Comparison of ENCODE assay signal across 9 cellular contexts in genomic region chr14:32252030-32252670, GRCh38. TPM values are rescaled to one million over a fixed set of nuclear protein-coding genes. Genes with fewer than 3 reads are reported as not detected.
DNase-seq lines count a peak whose midpoint lies in the region; ATAC-seq, FAIRE-seq and TF ChIP-seq lines count a peak whose summit lies in the region.
"Had no signal": no experiment of that assay in that cellular context is flagged by ENCODE, and none has a peak within 500 bp of the region (broad histone marks: within the 10 kb centered on the region; RNA-seq: fewer than 3 reads in every experiment).

No MANE protein-coding gene starts in this region.

- DNase-seq in GM03348 (ENCODE audit: low spot score) (peak; percentile 81), H9 (peak; percentile 56), Panc1 (ENCODE audit: low read depth, low spot score) (peak; percentile 51), glomerular visceral epithelial cell (ENCODE audit: extremely low spot score) (peak; percentile 75), pancreas (peak in 3 of 6 donors; percentile 44 to 71 (median 45)), posterior vena cava (ENCODE audit: low spot score) (no peak)
- DNase-seq in activated naive CD4-positive, alpha-beta T cell treated with anti-CD3 and anti-CD28 coated beads, Interleukin-2, amount 50 U/mL, for 16 hours: peak; percentile 26

- H3T11ph ChIP-seq in H9 (ENCODE audit: low read length): no peak overlapping the region

- H3K9me3 ChIP-seq in H9 (ENCODE audit: control insufficient read depth, low read depth, low read length): no peaks in the 10 kb centered on the region
- no peaks in the 10 kb centered on the region for H3K9me3 ChIP-seq in Loucy (ENCODE audit: insufficient read depth, low read depth, low read length)
- no peaks in the 10 kb centered on the region for H3K9me3 ChIP-seq in Panc1 (ENCODE audit: control insufficient read depth, insufficient read depth, low read depth, low read length)
- H3K9me3 ChIP-seq in pancreas: no peaks in the 10 kb centered on the region

- H3K9ac ChIP-seq in H9 (ENCODE audit: extremely low read depth, insufficient read length, low read length): no peak overlapping the region
- no peak overlapping the region for H3K9ac ChIP-seq in Loucy (ENCODE audit: low read depth, low read length, poor library complexity, severe bottlenecking)

- no peak overlapping the region for H2BK15ac ChIP-seq in H9 (ENCODE audit: low read depth, low read length)

- H4K8ac ChIP-seq in H9 (replicated peaks; ENCODE audit: insufficient read length, low read depth, low read length): no peak overlapping the region

- no peak overlapping the region for H3K56ac ChIP-seq in H9 (ENCODE audit: insufficient read length, low read depth, low read length)

- H4K5ac ChIP-seq in H9 (ENCODE audit: insufficient read length, low read depth, low read length): no peak overlapping the region

- intact Hi-C loops in Panc1 (cut with micrococcal nuclease; ENCODE audit: unreplicated experiment) (loop anchor here (1.0 to 5.0 kb wide), 2 partner anchors 179 to 325 kb away; no protein-coding TSS in a partner anchor), pancreas (cut with DNase I) (no loop called here), posterior vena cava (cut with DNase I) (loop anchor here (5.0 to 10.0 kb wide), 5 partner anchors 175 to 857 kb away; partner anchors contain the start of gene ARHGAP5 (in 1 of the 2))

- no peaks in the 10 kb centered on the region for H3K23me2 ChIP-seq in H9 (ENCODE audit: insufficient read length, low read depth, low read length, poor library complexity, severe bottlenecking)

- no peak overlapping the region for H2BK20ac ChIP-seq in H9 (ENCODE audit: low read depth, low read length, poor library complexity, severe bottlenecking)

- in situ Hi-C loops in Panc1 (cut with HindIII; ENCODE audit: low pct_unique_long_range_greater_than_20kb, low sequenced_read_pairs): no loop called here

- no peak overlapping the region for H3K4me3 Mint-ChIP-seq in H9

- no peaks in the 10 kb centered on the region for H3K79me1 ChIP-seq in H9 (ENCODE audit: insufficient read depth, low read depth, low read length, poor library complexity, severe bottlenecking)

- H3K9me2 ChIP-seq in Loucy (replicated peaks; ENCODE audit: low read depth, low read length): no peaks in the 10 kb centered on the region

- H3K4ac ChIP-seq in H9 (ENCODE audit: low read depth, low read length): no peak overlapping the region

- no peak overlapping the region for H3K27ac Mint-ChIP-seq in H9

- ATAC-seq in Panc1 (peak; percentile 93), pancreas (peak; percentile 90 to 98 (median 94))

- H2AFZ ChIP-seq in H9 (ENCODE audit: low read length) (peak overlapping the region; percentile 95), Loucy (ENCODE audit: low read length) (peak overlapping the region; percentile 86)

- WGBS in H9 (ENCODE audit: extremely low coverage, insufficient read length, low lambda C conversion rate): no CpG with 5 or more reads among the region's 3 CpGs
- WGBS in pancreas, 2 donors: 53 to 55% methylated on average over 3 of the region's 3 CpGs

- no peak overlapping the region for H3K23ac ChIP-seq in H9 (ENCODE audit: insufficient read length, low read depth, low read length)

- H3K14ac ChIP-seq in H9 (ENCODE audit: insufficient read depth, low read length): no peak overlapping the region

- BruUV-seq in Panc1 (replicated peaks; lab: Mats Ljungman, UMichigan): no TSS peak

- H3K27ac ChIP-seq in H9 (ENCODE audit: insufficient read length, low read depth, low read length) (no peak overlapping the region), Panc1 (ENCODE audit: low read length) (no peak overlapping the region), pancreas (no peak overlapping the region)

- no peak overlapping the region for H3K4me3 ChIP-seq in Loucy (ENCODE audit: low read length, poor library complexity, severe bottlenecking)
- H3K4me3 ChIP-seq in Panc1 (ENCODE audit: low read depth in 2 of 2, low read length in 2 of 2): no peak overlapping the region
- no peak overlapping the region for H3K4me3 ChIP-seq in pancreas

- H3K9me3 Mint-ChIP-seq in H9: no peaks in the 10 kb centered on the region

- no peaks in the 10 kb centered on the region for H3K79me2 ChIP-seq in H9 (ENCODE audit: insufficient read depth, low read length)
- H3K79me2 ChIP-seq in Loucy (ENCODE audit: insufficient read depth, low read length): no peaks in the 10 kb centered on the region

- no peaks in the 10 kb centered on the region for H3K27me3 ChIP-seq in H9 (ENCODE audit: insufficient read depth, low read length)
- no peaks in the 10 kb centered on the region for H3K27me3 ChIP-seq in Loucy (ENCODE audit: insufficient read depth, low read length, poor library complexity, severe bottlenecking)
- H3K27me3 ChIP-seq in Panc1 (ENCODE audit: control insufficient read depth, insufficient read depth, low read length): no peaks in the 10 kb centered on the region
- no peaks in the 10 kb centered on the region for H3K27me3 ChIP-seq in pancreas

- peaks cover 1% of the 10 kb centered on the region; the same call in 1 of the 2 replicates for H3K27me3 Mint-ChIP-seq in H9 (ENCODE audit: low read depth)

- TF ChIP-seq CTCF in H9 (conservative IDR thresholded peaks at IDR 0.05): peak; percentile 89
- TF ChIP-seq CTCF in Loucy (conservative IDR thresholded peaks at IDR 0.05; ENCODE audit: low read length): peak; percentile 96
- TF ChIP-seq CTCF in Panc1 (IDR thresholded peaks at IDR 0.05): peak; percentile 84
- peak; percentile 44 to 78 (median 73) for TF ChIP-seq CTCF in pancreas (IDR thresholded peaks at IDR 0.05)

- POLR2A ChIA-PET in Panc1 (lab: Charles Lee): interaction anchor here (0.7 kb wide), 1 partner anchor 28 kb away, joined by 3 read pairs; no protein-coding TSS in a partner anchor

- no peaks in the 10 kb centered on the region for H3K36me3 Mint-ChIP-seq in H9 (ENCODE audit: insufficient read depth in 1 of 3, low read depth in 3 of 3)

- no peak overlapping the region for H2BK5ac ChIP-seq in H9 (ENCODE audit: insufficient read length, low read length)

- H3K4me2 ChIP-seq in H9 (ENCODE audit: insufficient read depth, insufficient read length, low read length): no peak overlapping the region
- no peak overlapping the region for H3K4me2 ChIP-seq in Loucy (ENCODE audit: low read depth, low read length, poor library complexity, severe bottlenecking)

- no peaks in the 10 kb centered on the region for H3F3A ChIP-seq in Loucy (ENCODE audit: low read depth)

- no peak overlapping the region for H2AK5ac ChIP-seq in H9 (ENCODE audit: insufficient read length, low read length)

- H3K4me1 ChIP-seq in H9 (ENCODE audit: insufficient read depth, low read length) (no peaks in the 10 kb centered on the region), Loucy (ENCODE audit: insufficient read depth, low read length, poor library complexity, severe bottlenecking) (peaks cover 3% of the 10 kb centered on the region), Panc1 (ENCODE audit: control insufficient read depth, insufficient read depth, low read length) (no peaks in the 10 kb centered on the region), pancreas (no peaks in the 10 kb centered on the region)

- H3K4me1 Mint-ChIP-seq in H9: peaks cover 0 to 6% of the 10 kb centered on the region in 2 experiments; a peak in 2 of 4 replicates

- H3K18ac ChIP-seq in H9 (ENCODE audit: insufficient read length, low read depth, low read length): no peak overlapping the region

- H2BK12ac ChIP-seq in H9 (ENCODE audit: insufficient read length, low read depth, low read length): no peak overlapping the region

- H4K91ac ChIP-seq in H9 (ENCODE audit: insufficient read length, low read depth, low read length): no peak overlapping the region

- no peak overlapping the region for H2BK120ac ChIP-seq in H9 (ENCODE audit: low read depth, low read length, poor library complexity, severe bottlenecking)

- no peak for FAIRE-seq in pancreas (lab: Jason Lieb, UNC)

- CTCF ChIA-PET in Panc1 (lab: Charles Lee): no interaction called here

- H4K20me1 ChIP-seq in H9 (ENCODE audit: control insufficient read depth, insufficient read depth, insufficient read length): no peaks in the 10 kb centered on the region
- no peaks in the 10 kb centered on the region for H4K20me1 ChIP-seq in Loucy (ENCODE audit: insufficient read depth, low read length, poor library complexity, severe bottlenecking)

- no peaks in the 10 kb centered on the region for H3K36me3 ChIP-seq in Loucy (ENCODE audit: insufficient read depth, low read length)
- H3K36me3 ChIP-seq in Panc1 (ENCODE audit: control insufficient read depth, insufficient read depth, low read length): no peaks in the 10 kb centered on the region
- no peaks in the 10 kb centered on the region for H3K36me3 ChIP-seq in pancreas

RNA-seq across cellular contexts. Expression of gene RNU6-8, which starts 49.1 kb away (rescaled TPM):
- not detected in 2 replicates for total RNA-seq in H9 (2021)
- total RNA-seq in Panc1 (2021; ENCODE audit: unreplicated experiment): not detected
- not detected for polyA plus RNA-seq in Panc1 (2012; ENCODE audit: insufficient read length)
- not detected for total RNA-seq in pancreas
- not detected for polyA plus RNA-seq in pancreas
- not detected for total RNA-seq in posterior vena cava
- total RNA-seq: mononuclear cell had no signal

RNA-seq across cellular contexts. Expression of gene RNU6-7, which starts 50.3 kb away (rescaled TPM):
- total RNA-seq in H9 (2021): not detected in 2 replicates
- not detected for total RNA-seq in Panc1 (2021; ENCODE audit: unreplicated experiment)
- not detected for polyA plus RNA-seq in Panc1 (2012; ENCODE audit: insufficient read length)
- total RNA-seq in pancreas: not detected
- polyA plus RNA-seq in pancreas: not detected
- total RNA-seq in posterior vena cava: not detected
- total RNA-seq: mononuclear cell had no signal

Comparison
In these comparisons a context has a peak if more than half of its experiments do, and no peak if none do; other contexts are left out.
1. intact Hi-C loops: an anchor here in Panc1 (1.0 to 5.0 kb wide) and posterior vena cava (5.0 to 10.0 kb wide); none called in pancreas.